1 cellular context compared by ENCODE assay signal in genomic region chr9:124037790-124038189, GRCh38.
TF ChIP-seq lines count a peak whose summit lies in the region.

No MANE protein-coding gene starts in this region.

TF ChIP-seq in SK-N-SH, 30 proteins besides CTCF, POLR2A, EP300 and RAD21 (continued from another document):
- TF ChIP-seq REST (IDR thresholded peaks at IDR 0.05; ENCODE audit: low read depth, low read length) (no peak), USF2 (IDR thresholded peaks at IDR 0.05; ENCODE audit: borderline replicate concordance, low read depth, low read length) (no peak), RXRA (IDR thresholded peaks at IDR 0.05; ENCODE audit: borderline replicate concordance, low read depth) (no peak), NFIC (IDR thresholded peaks at IDR 0.05; ENCODE audit: borderline replicate concordance) (no peak), GABPA (IDR thresholded peaks at IDR 0.05; ENCODE audit: low read depth) (no peak), PBX3 (IDR thresholded peaks at IDR 0.05) (no peak)
